10 cellular contexts compared by ENCODE assay signal in genomic region chr12:21577516-21577915, GRCh38. TPM values are rescaled to one million over a fixed set of nuclear protein-coding genes. Genes with fewer than 3 reads are reported as not detected.
"Had no signal": no experiment of that assay in that cellular context is flagged by ENCODE, and none has a peak within 500 bp of the region (broad histone marks: within the 10 kb centered on the region; RNA-seq: fewer than 3 reads in every experiment).

No MANE protein-coding gene starts in this region.

- H3K4me1 ChIP-seq: HAP-1 had no signal

- H2AFZ ChIP-seq: GM23248 had no signal

- H3K36me3 ChIP-seq: HAP-1 had no signal

- H3K27ac Mint-ChIP-seq: H9, HFFc6 had no signal

- H3K27ac ChIP-seq: GM23248 had no signal

- ATAC-seq: HCT116 had no signal

- DNase-seq: GM23248, GOT3, H7, H9, HCEC 1CT, HFFc6 had no signal

- H3K4me3 ChIP-seq: GM23248, HAP-1 had no signal

- H3K9me3 ChIP-seq: HAP-1 had no signal

- H3K9me3 Mint-ChIP-seq: H9, HFFc6 had no signal

- H3K4me3 Mint-ChIP-seq: H9, HFFc6 had no signal

RNA-seq across cellular contexts. Expression of gene GYS2, which starts 27.1 kb away (rescaled TPM):
- total RNA-seq: GM23248, H1, H4, H7, H9, HFFc6 had no signal
- polyA plus RNA-seq: GM23248, H1 had no signal

RNA-seq across cellular contexts. Expression of gene SPX, which starts 51.4 kb away (rescaled TPM):
- total RNA-seq: H7, HFFc6 had no signal
